ENCODE assay signal across 9 cellular contexts in the genomic region with DNA sequence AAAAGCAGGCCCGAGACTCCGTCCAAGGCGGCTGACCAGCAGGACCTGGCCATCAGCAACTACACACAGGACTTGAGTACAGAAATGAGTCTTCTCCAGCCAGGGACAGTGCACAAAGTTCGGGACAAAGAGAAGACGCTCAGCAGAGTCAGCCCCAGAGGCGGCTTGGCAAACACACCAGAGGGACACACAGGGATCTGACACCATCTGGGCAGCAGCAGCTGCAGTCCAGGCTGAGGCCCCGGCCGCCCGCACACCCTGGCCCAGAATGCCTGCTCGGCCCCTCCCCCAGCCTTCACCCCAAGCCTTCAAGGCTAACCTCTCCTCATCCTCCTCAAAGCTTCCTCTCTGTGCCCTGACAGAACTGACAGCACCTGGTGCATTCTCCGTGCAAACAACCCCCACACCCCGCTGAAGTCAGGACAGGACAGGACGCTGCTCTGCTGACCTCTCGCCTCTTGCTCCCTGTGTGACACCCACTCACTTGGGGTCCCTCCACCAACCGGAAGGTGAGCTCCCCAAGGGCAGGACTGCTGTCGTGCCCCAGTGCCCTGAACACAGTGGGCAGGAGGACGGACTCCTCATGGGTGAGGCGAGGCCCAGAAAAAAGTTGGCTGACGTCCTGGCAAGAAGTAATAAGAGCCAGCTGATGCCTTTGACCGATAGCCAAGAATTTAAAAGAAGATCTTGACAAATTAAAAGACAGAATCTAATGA.
A peak's percentile ranks its signal among the peaks of the same experiment; 100 is the strongest.
DNase-seq lines count a peak whose midpoint lies in the region; ATAC-seq, FAIRE-seq and TF ChIP-seq lines count a peak whose summit lies in the region.
"Had no signal": no experiment of that assay in that cellular context is flagged by ENCODE, and none has a peak within 500 bp of the region (broad histone marks: within the 10 kb centered on the region; RNA-seq: fewer than 3 reads in every experiment).

No MANE protein-coding gene starts in this region.

- H3K27me3 ChIP-seq in astrocyte (ENCODE audit: insufficient read depth, low read length) = no peaks in the 10 kb centered on the region
- H3K27me3 ChIP-seq in hepatocyte = no peaks in the 10 kb centered on the region

- H3K9me2 ChIP-seq in hepatocyte (replicated peaks; ENCODE audit: insufficient read depth) = no peaks in the 10 kb centered on the region

- peak overlapping the region; percentile 74 for H3K9ac ChIP-seq in astrocyte (ENCODE audit: low read length)

- H3K36me3 Mint-ChIP-seq in astrocyte (ENCODE audit: low read depth, unreplicated experiment) = peaks cover 9% of the 10 kb centered on the region

- H4K20me1 ChIP-seq in astrocyte (ENCODE audit: insufficient read depth, low read length) = no peaks in the 10 kb centered on the region
- no peaks in the 10 kb centered on the region for H4K20me1 ChIP-seq in hepatocyte (ENCODE audit: insufficient read depth, poor library complexity, severe bottlenecking)

- H3K4me2 ChIP-seq in astrocyte (ENCODE audit: low read length) = peak overlapping the region; percentile 67
- peak overlapping the region; percentile 64 for H3K4me2 ChIP-seq in hepatocyte

- H3K79me2 ChIP-seq in astrocyte (ENCODE audit: insufficient read depth, low read length) = peaks cover 24% of the 10 kb centered on the region
- peaks cover 10% of the 10 kb centered on the region for H3K79me2 ChIP-seq in hepatocyte

- WGBS in hepatocyte (ENCODE audit: low lambda C conversion rate, missing lambda C conversion rate) = 60% methylated on average over 19 of the region's 20 CpGs

- ATAC-seq in GM21515 (IDR thresholded peaks at IDR 0.05; ENCODE audit: unreplicated experiment) (no peak), HG02623 (IDR thresholded peaks at IDR 0.05; ENCODE audit: unreplicated experiment) (no peak), GM18858 (IDR thresholded peaks at IDR 0.05; ENCODE audit: unreplicated experiment) (no peak)

- H3K9me3 Mint-ChIP-seq in astrocyte (ENCODE audit: unreplicated experiment) = peaks cover 6% of the 10 kb centered on the region

- no peak overlapping the region for H3K4me3 ChIP-seq in astrocyte (ENCODE audit: insufficient read depth, low read depth, low read length)
- H3K4me3 ChIP-seq in hepatocyte = no peak overlapping the region
- H3K4me3 ChIP-seq in skeletal muscle cell (ENCODE audit: low read depth, low read length) = peak overlapping the region; percentile 7

- H3K9me3 ChIP-seq in astrocyte (ENCODE audit: insufficient read depth, low read depth, low read length) (no peaks in the 10 kb centered on the region), hepatocyte (ENCODE audit: low read depth) (no peaks in the 10 kb centered on the region)

- H3K27ac ChIP-seq in astrocyte (ENCODE audit: low read depth, low read length) (peak overlapping the region; percentile 91), hepatocyte (peak overlapping the region; percentile 95)

- H3K4me3 Mint-ChIP-seq in astrocyte (ENCODE audit: unreplicated experiment) = no peak overlapping the region

- H3K36me3 ChIP-seq in astrocyte (ENCODE audit: insufficient read depth, low read length) (no peaks in the 10 kb centered on the region), hepatocyte (replicated peaks; ENCODE audit: insufficient read depth, low read depth) (no peaks in the 10 kb centered on the region)

- H3K27ac Mint-ChIP-seq in astrocyte (ENCODE audit: unreplicated experiment) = no peak overlapping the region

- no peak for FAIRE-seq in astrocyte (lab: Jason Lieb, UNC)

- peaks cover 30% of the 10 kb centered on the region for H3K4me1 Mint-ChIP-seq in astrocyte (ENCODE audit: low read depth, unreplicated experiment)

- H3K27me3 Mint-ChIP-seq in astrocyte (ENCODE audit: low read depth, unreplicated experiment) = no peaks in the 10 kb centered on the region

- DNase-seq in EH (ENCODE audit: low read depth) = peak; percentile 78
- no peak for DNase-seq in astrocyte (ENCODE audit: low read depth)
- DNase-seq in hepatocyte (ENCODE audit: low spot score) = peak; percentile 46
- no peak for DNase-seq in skeletal muscle cell (ENCODE audit: low read depth)
- no peak for DNase-seq in NCI-H128 (lab: John Stamatoyannopoulos, UW; ENCODE audit: unreplicated experiment)
- DNase-seq: GDM1 had no signal

- H3K4me1 ChIP-seq in astrocyte (ENCODE audit: insufficient read depth, low read length) (peaks cover 44% of the 10 kb centered on the region), hepatocyte (ENCODE audit: insufficient read depth) (peaks cover 23% of the 10 kb centered on the region)

- peak overlapping the region; percentile 65 for H2AFZ ChIP-seq in astrocyte (ENCODE audit: low read depth, low read length)
- no peak overlapping the region for H2AFZ ChIP-seq in hepatocyte

- no peak for TF ChIP-seq CTCF in astrocyte (IDR thresholded peaks at IDR 0.05; ENCODE audit: insufficient read depth, low read depth, low read length)
- no peak for TF ChIP-seq CTCF in hepatocyte (IDR thresholded peaks at IDR 0.05; ENCODE audit: poor library complexity)

Comparison
In these comparisons a context has a peak if more than half of its experiments do, and no peak if none do; other contexts are left out.
1. DNase-seq: peak in EH (single experiment) and hepatocyte (single experiment); none in astrocyte (single experiment), skeletal muscle cell (single experiment) and NCI-H128 (single experiment).